Comparison of ENCODE assay signal across 17 cellular contexts in genomic region chr9:15531380-15531779, GRCh38. TPM values are rescaled to one million over a fixed set of nuclear protein-coding genes. Genes with fewer than 3 reads are reported as not detected.
A peak's percentile ranks its signal among the peaks of the same experiment; 100 is the strongest.
DNase-seq lines count a peak whose midpoint lies in the region; ATAC-seq and TF ChIP-seq lines count a peak whose summit lies in the region.
"Had no signal": no experiment of that assay in that cellular context is flagged by ENCODE, and none has a peak within 500 bp of the region (broad histone marks: within the 10 kb centered on the region; RNA-seq: fewer than 3 reads in every experiment).

No MANE protein-coding gene starts in this region.

- H2AFZ ChIP-seq in OCI-LY7 (ENCODE audit: low read length) = peak overlapping the region; percentile 57; the same call in 1 of the 2 replicates

- H3K36me3 ChIP-seq in OCI-LY7 (ENCODE audit: insufficient read depth, low read length) = no peaks in the 10 kb centered on the region
- no peaks in the 10 kb centered on the region for H3K36me3 ChIP-seq in testis (ENCODE audit: low read depth, missing control alignments)
- H3K36me3 ChIP-seq: colonic mucosa, sigmoid colon had no signal

- intact Hi-C loops in OCI-LY7 (cut with micrococcal nuclease; ENCODE audit: unreplicated experiment) (no loop called here), testis (cut with DNase I; ENCODE audit: low total_unique reads) (no loop called here)

- H3K4me2 ChIP-seq in OCI-LY7 (ENCODE audit: low read length) = no peak overlapping the region

- 32 to 55% methylated on average over 1 of the region's 1 CpG for WGBS in testis, 2 donors

- no peak for TF ChIP-seq POLR2A in testis (IDR thresholded peaks at IDR 0.05)

- POLR2A ChIA-PET in OCI-LY7 (lab: Charles Lee) = no interaction called here

- H3K9me3 ChIP-seq in OCI-LY7 (ENCODE audit: low read length) (no peaks in the 10 kb centered on the region), testis (no peaks in the 10 kb centered on the region)
- H3K9me3 ChIP-seq: colonic mucosa, sigmoid colon had no signal

- no peak overlapping the region for H3K4me3 ChIP-seq in OCI-LY7 (ENCODE audit: low read depth, low read length, poor library complexity, severe bottlenecking)
- H3K4me3 ChIP-seq in testis = no peak overlapping the region
- H3K4me3 ChIP-seq: colonic mucosa, sigmoid colon had no signal

- no peaks in the 10 kb centered on the region for H3K4me1 ChIP-seq in OCI-LY7 (ENCODE audit: insufficient read depth, low read length, poor library complexity, severe bottlenecking)
- H3K4me1 ChIP-seq in testis = no peaks in the 10 kb centered on the region
- H3K4me1 ChIP-seq: colonic mucosa, sigmoid colon had no signal

- ATAC-seq in activated CD4-positive, CD25-positive, alpha-beta regulatory T cell treated with anti-CD3 and anti-CD28 coated beads, Interleukin-2, amount 50 U/mL, for 24 hours = peak; percentile 59 to 61
- ATAC-seq in GM19043 (IDR thresholded peaks at IDR 0.05; ENCODE audit: low read depth, unreplicated experiment) (peak; percentile 29), HG02938 (IDR thresholded peaks at IDR 0.05; ENCODE audit: unreplicated experiment) (peak; percentile 36), GM18520 (IDR thresholded peaks at IDR 0.05; ENCODE audit: unreplicated experiment) (no peak)
- ATAC-seq: Panc1 had no signal

- no peaks in the 10 kb centered on the region for H3K9me2 ChIP-seq in OCI-LY7 (ENCODE audit: insufficient read depth, low read length)

- H3K27ac ChIP-seq in OCI-LY7 (ENCODE audit: low read depth, low read length, poor library complexity, severe bottlenecking) (no peak overlapping the region), testis (no peak overlapping the region)
- H3K27ac ChIP-seq: colonic mucosa, sigmoid colon had no signal

- no peak for TF ChIP-seq CTCF in OCI-LY7 (conservative IDR thresholded peaks at IDR 0.05; ENCODE audit: low read length)
- no peak for TF ChIP-seq CTCF in testis (IDR thresholded peaks at IDR 0.05)

- in situ Hi-C loops in G401 (cut with HindIII; ENCODE audit: low sequenced_read_pairs) = no loop called here

- H4K20me1 ChIP-seq in OCI-LY7 (ENCODE audit: insufficient read depth, low read length) = no peaks in the 10 kb centered on the region

- no TSS peak for BruUV-seq in OCI-LY7 (replicated peaks; lab: Mats Ljungman, UMichigan)

- CTCF ChIA-PET in OCI-LY7 (lab: Charles Lee; ENCODE audit: unreplicated experiment) = no interaction called here

- no peaks in the 10 kb centered on the region for H3K27me3 ChIP-seq in testis
- H3K27me3 ChIP-seq: colonic mucosa, sigmoid colon had no signal

- no peak for DNase-seq in activated CD4-positive, CD25-positive, alpha-beta regulatory T cell (lab: John Stamatoyannopoulos, UW)
- DNase-seq in OCI-LY7 (ENCODE audit: low spot score) (no peak), testis (no peak), G401 (ENCODE audit: low spot score) (no peak)
- DNase-seq: anterior cingulate cortex; CD4-positive, CD25-positive, alpha-beta regulatory T cell; colonic mucosa; Karpas-422; NCI-H526; occipital lobe; sigmoid colon; stimulated activated CD4-positive, alpha-beta T cell treated with anti-CD3 and anti-CD28 coated beads, Interleukin-4, amount 100 ng/mL, for 4 hours had no signal

- H3K79me2 ChIP-seq in OCI-LY7 (ENCODE audit: insufficient read depth, low read depth, low read length) = no peaks in the 10 kb centered on the region

RNA-seq across cellular contexts. Expression of gene PSIP1, which starts 20.6 kb away (rescaled TPM):
- total RNA-seq in OCI-LY7 (2014; rRNA removed; shearing (Covaris generic)) = 132 and 146 TPM in 2 replicates
- total RNA-seq in OCI-LY7 (2022) = 151 and 196 TPM in 2 replicates
- total RNA-seq in testis = 10 to 100 TPM; 93.4 to 98.2 TPM
- polyA plus RNA-seq in testis (ENCODE audit: insufficient read depth, low read depth, low replicate concordance) = 57.3 TPM
- total RNA-seq in G401 (2014; rRNA removed; shearing (Covaris generic)) = 53.0 and 87.4 TPM in 2 replicates

RNA-seq across cellular contexts. Expression of gene CCDC171, which starts 21.5 kb away (rescaled TPM):
- 10.4 and 11.6 TPM in 2 replicates for total RNA-seq in OCI-LY7 (2014; rRNA removed; shearing (Covaris generic))
- 18.2 and 26.2 TPM in 2 replicates for total RNA-seq in OCI-LY7 (2022)
- 10 to 100 TPM; 21.4 to 30.2 TPM for total RNA-seq in testis
- polyA plus RNA-seq in testis (ENCODE audit: insufficient read depth, low read depth, low replicate concordance) = 13.2 TPM
- total RNA-seq in G401 (2014; rRNA removed; shearing (Covaris generic)) = 0.55 and 2.4 TPM in 2 replicates
